ENCODE assay signal across 1 cellular context in genomic region chr4:180840142-180840541, GRCh38.
TF ChIP-seq lines count a peak whose summit lies in the region.

No MANE protein-coding gene starts in this region.

TF ChIP-seq in HCT116, 20 proteins besides CTCF, POLR2A, EP300 and RAD21 (continued from another document):
- TF ChIP-seq REST (IDR thresholded peaks at IDR 0.05; ENCODE audit: low read depth) = no peak
- TF ChIP-seq ZBTB33 (IDR thresholded peaks at IDR 0.05; ENCODE audit: extremely low read depth, insufficient replicate concordance, low read length) = no peak
- no peak for TF ChIP-seq MAX (IDR thresholded peaks at IDR 0.05)
- TF ChIP-seq EZH2phosphoT487 (IDR thresholded peaks at IDR 0.05; ENCODE audit: borderline replicate concordance) = no peak
